ENCODE assay signal across 16 cellular contexts in the genomic region with DNA sequence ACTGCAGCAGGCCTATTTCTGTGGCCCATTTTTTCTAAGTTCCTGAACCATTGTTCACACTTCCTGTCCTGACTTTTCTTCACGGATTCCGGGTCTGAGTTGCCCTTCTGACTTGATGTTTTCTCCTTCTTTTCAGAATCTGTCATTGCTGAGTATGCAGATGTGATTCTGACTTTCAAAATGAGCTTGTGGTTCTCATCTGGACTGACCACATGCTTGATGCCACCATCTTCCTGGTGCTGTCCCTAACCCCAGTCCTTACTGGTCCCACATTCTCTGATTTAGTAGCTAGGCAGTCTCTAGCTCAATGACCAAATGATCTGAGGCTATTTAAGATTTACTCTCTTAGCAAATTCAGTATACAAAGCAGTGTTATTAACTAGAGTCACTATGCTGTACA.
DNase-seq lines count a peak whose midpoint lies in the region; TF ChIP-seq lines count a peak whose summit lies in the region.
"Had no signal": no experiment of that assay in that cellular context is flagged by ENCODE, and none has a peak within 500 bp of the region (broad histone marks: within the 10 kb centered on the region; RNA-seq: fewer than 3 reads in every experiment).

No MANE protein-coding gene starts in this region.

- H4K20me1 ChIP-seq in MM.1S (ENCODE audit: insufficient read depth, low read length) = no peaks in the 10 kb centered on the region

- WGBS in esophagus muscularis mucosa = 69% methylated on average over 2 of the region's 2 CpGs
- whole genome bisulfite sequencing in suprapubic skin = 79% methylated on average over 2 of the region's 2 CpGs

- H3K9me2 ChIP-seq in MM.1S (replicated peaks; ENCODE audit: insufficient read depth, low read length) = no peaks in the 10 kb centered on the region

- H3K79me2 ChIP-seq in MM.1S (ENCODE audit: low read length) = no peaks in the 10 kb centered on the region

- no peaks in the 10 kb centered on the region for H3F3A ChIP-seq in MM.1S (ENCODE audit: insufficient read depth, low read length)

- H3K4me3 ChIP-seq in MM.1S (ENCODE audit: low read length) (no peak overlapping the region), esophagus muscularis mucosa (no peak overlapping the region), suprapubic skin (no peak overlapping the region)
- H3K4me3 ChIP-seq: GM23248 had no signal

- H3K27me3 ChIP-seq in MM.1S (replicated peaks; ENCODE audit: insufficient read depth, low read length) (no peaks in the 10 kb centered on the region), esophagus muscularis mucosa (no peaks in the 10 kb centered on the region), suprapubic skin (no peaks in the 10 kb centered on the region)

- TF ChIP-seq EP300 in esophagus muscularis mucosa (IDR thresholded peaks at IDR 0.05) (no peak), suprapubic skin (IDR thresholded peaks at IDR 0.05) (no peak)

- no peak for TF ChIP-seq POLR2A in esophagus muscularis mucosa (IDR thresholded peaks at IDR 0.05; ENCODE audit: low read depth)
- TF ChIP-seq POLR2A in suprapubic skin (IDR thresholded peaks at IDR 0.05) = no peak

- DNase-seq in ELR (ENCODE audit: low read depth) = peak; percentile 12
- peak; percentile 50 for DNase-seq in MM.1S
- peak; percentile 8 for DNase-seq in esophagus muscularis mucosa (ENCODE audit: extremely low spot score)
- DNase-seq in DMS 273 (lab: John Stamatoyannopoulos, UW; ENCODE audit: unreplicated experiment) = no peak
- no peak for DNase-seq in suprapubic skin (ENCODE audit: low spot score in 2 of 2)
- no peak for DNase-seq in midbrain (lab: John Stamatoyannopoulos, UW)
- DNase-seq: C1 segment of cervical spinal cord; Calu3; CD4-positive, alpha-beta memory T cell; COR-L47; DMS153; DND-41; GF-D8; GM23248; H7; HCEC 1CT had no signal

- H3K27ac ChIP-seq in MM.1S (ENCODE audit: low read length) (no peak overlapping the region), esophagus muscularis mucosa (replicated peaks in 1 of 4) (no peak overlapping the region), suprapubic skin (no peak overlapping the region)
- H3K27ac ChIP-seq: GM23248 had no signal

- no peaks in the 10 kb centered on the region for H3K9me3 ChIP-seq in MM.1S (replicated peaks; ENCODE audit: insufficient read depth, low read length)
- H3K9me3 ChIP-seq in esophagus muscularis mucosa = no peaks in the 10 kb centered on the region
- H3K9me3 ChIP-seq in suprapubic skin = no peaks in the 10 kb centered on the region

- no peak overlapping the region for H3K4me2 ChIP-seq in MM.1S (ENCODE audit: low read depth, low read length)

- H3K9ac ChIP-seq in MM.1S (ENCODE audit: low read length) = no peak overlapping the region
- H3K9ac ChIP-seq: GM23248 had no signal

- TF ChIP-seq CTCF in MM.1S (IDR thresholded peaks at IDR 0.05; ENCODE audit: low read length) (no peak), esophagus muscularis mucosa (IDR thresholded peaks at IDR 0.05) (no peak), suprapubic skin (IDR thresholded peaks at IDR 0.05) (no peak)

- no peaks in the 10 kb centered on the region for H3K4me1 ChIP-seq in MM.1S (ENCODE audit: low read length)
- H3K4me1 ChIP-seq in esophagus muscularis mucosa = no peaks in the 10 kb centered on the region
- H3K4me1 ChIP-seq in suprapubic skin = no peaks in the 10 kb centered on the region

- intact Hi-C loops in esophagus muscularis mucosa (cut with DNase I) = no loop called here

- H2AFZ ChIP-seq in MM.1S (ENCODE audit: low read length) = no peak overlapping the region
- H2AFZ ChIP-seq: GM23248 had no signal

- H3K36me3 ChIP-seq in MM.1S (replicated peaks; ENCODE audit: insufficient read depth, low read length) (no peaks in the 10 kb centered on the region), esophagus muscularis mucosa (no peaks in the 10 kb centered on the region), suprapubic skin (no peaks in the 10 kb centered on the region)

Comparison
In these comparisons a context has a peak if more than half of its experiments do, and no peak if none do; other contexts are left out.
1. DNase-seq: peak in ELR (single experiment), MM.1S (single experiment) and esophagus muscularis mucosa (single experiment); none in DMS 273 (single experiment), suprapubic skin (0 of 2) and midbrain (single experiment).